Comparison of ENCODE assay signal across 26 cellular contexts in genomic region chr3:77871436-77871835, GRCh38.
"Had no signal": no experiment of that assay in that cellular context is flagged by ENCODE, and none has a peak within 500 bp of the region (broad histone marks: within the 10 kb centered on the region; RNA-seq: fewer than 3 reads in every experiment).

No MANE protein-coding gene starts in this region.

- H3K27me3 Mint-ChIP-seq: naive B cell; progenitor cell of endocrine pancreas; stimulated activated memory B cell treated with anti-CD40 and anti-IgM and Interleukin-4, amounts not matched to agents 10 μg/mL and 1 μg/mL and 100 μg/mL, for 72 hours; stimulated activated naive CD8-positive, alpha-beta T cell treated with anti-CD3 and anti-CD28 coated beads, Interleukin-15, Interleukin-2, amounts not matched to agents 100 ng/mL and 50 ng/mL, for 24 hours had no signal

- H3K36me3 Mint-ChIP-seq: naive B cell; stimulated activated memory B cell treated with anti-CD40 and anti-IgM and Interleukin-4, amounts not matched to agents 10 μg/mL and 1 μg/mL and 100 μg/mL, for 72 hours had no signal

- H3K27ac ChIP-seq: epithelial cell of prostate, esophagus squamous epithelium, gastroesophageal sphincter, left ventricle myocardium inferior, lower lobe of right lung, pancreas, spleen, tibial artery, upper lobe of left lung, uterus had no signal

- H3K4me3 ChIP-seq: esophagus squamous epithelium, gastroesophageal sphincter, left ventricle myocardium inferior, lower lobe of right lung, pancreas, spleen, tibial artery, upper lobe of left lung, uterus had no signal

- H3K4me1 ChIP-seq: gastroesophageal sphincter, left ventricle myocardium inferior, lower lobe of right lung, pancreas, spleen, tibial artery, upper lobe of left lung, uterus had no signal

- ATAC-seq: gastroesophageal sphincter; lower lobe of right lung; pancreas; sciatic nerve; stimulated activated memory B cell treated with anti-CD40 and anti-IgM and Interleukin-4, amounts not matched to agents 10 μg/mL and 1 μg/mL and 100 μg/mL, for 72 hours had no signal

- H3K27me3 ChIP-seq: esophagus squamous epithelium, gastroesophageal sphincter, pancreas, spleen, tibial artery, upper lobe of left lung, uterus had no signal

- H3K4me1 Mint-ChIP-seq: naive B cell; stimulated activated memory B cell treated with anti-CD40 and anti-IgM and Interleukin-4, amounts not matched to agents 10 μg/mL and 1 μg/mL and 100 μg/mL, for 72 hours had no signal

- DNase-seq: effector memory CD4-positive, alpha-beta T cell; esophagus squamous epithelium; foreskin fibroblast; glutamatergic neuron; kidney glomerular epithelial cell; left ventricle myocardium inferior; lower lobe of right lung; mesenchymal stem cell; naive B cell; occipital lobe; pancreas; retina; spleen; stimulated activated CD4-positive, alpha-beta T cell treated with anti-CD3 and anti-CD28 coated beads, Interleukin-15, amount 100 ng/mL, for 24 hours; stimulated activated CD4-positive, alpha-beta T cell treated with anti-CD3 and anti-CD28 coated beads, Interleukin-1b, Interleukin-23, amount 100 ng/mL, for 48 hours; stimulated activated CD4-positive, alpha-beta T cell treated with anti-CD3 and anti-CD28 coated beads, Interleukin-4, amount 100 ng/mL, for 24 hours; tibial artery; upper lobe of left lung; uterus had no signal

- H3K4me3 Mint-ChIP-seq: nephron; stimulated activated memory B cell treated with anti-CD40 and anti-IgM and Interleukin-4, amounts not matched to agents 10 μg/mL and 1 μg/mL and 100 μg/mL, for 72 hours; stimulated activated naive CD8-positive, alpha-beta T cell treated with anti-CD3 and anti-CD28 coated beads, Interleukin-15, Interleukin-2, amounts not matched to agents 100 ng/mL and 50 ng/mL, for 24 hours had no signal

- H3K9me3 ChIP-seq: esophagus squamous epithelium, gastroesophageal sphincter, lower lobe of right lung, pancreas, tibial artery, upper lobe of left lung, uterus had no signal

- H3K36me3 ChIP-seq: esophagus squamous epithelium, gastroesophageal sphincter, left ventricle myocardium inferior, lower lobe of right lung, pancreas, spleen, tibial artery, upper lobe of left lung, uterus had no signal

- H3K27ac Mint-ChIP-seq: naive B cell; nephron; progenitor cell of endocrine pancreas; stimulated activated memory B cell treated with anti-CD40 and anti-IgM and Interleukin-4, amounts not matched to agents 10 μg/mL and 1 μg/mL and 100 μg/mL, for 72 hours; stimulated activated naive CD8-positive, alpha-beta T cell treated with anti-CD3 and anti-CD28 coated beads, Interleukin-15, Interleukin-2, amounts not matched to agents 100 ng/mL and 50 ng/mL, for 24 hours had no signal
